ENCODE assay signal across 20 cellular contexts in genomic region chr2:74572178-74572925, GRCh38. TPM values are rescaled to one million over a fixed set of nuclear protein-coding genes. Genes with fewer than 3 reads are reported as not detected.
DNase-seq lines count a peak whose midpoint lies in the region; ATAC-seq and TF ChIP-seq lines count a peak whose summit lies in the region.
"Had no signal": no experiment of that assay in that cellular context is flagged by ENCODE, and none has a peak within 500 bp of the region (broad histone marks: within the 10 kb centered on the region; RNA-seq: fewer than 3 reads in every experiment).

No MANE protein-coding gene starts in this region.

- TF ChIP-seq CTCF in GM12872 (IDR thresholded peaks at IDR 0.05; ENCODE audit: insufficient read depth, low read depth, low read length) (peak; percentile 34; the same call in 1 of the 3 replicates), IMR-90 (conservative IDR thresholded peaks at IDR 0.05; ENCODE audit: low read depth, low read length) (no peak), fibroblast of mammary gland (conservative IDR thresholded peaks at IDR 0.05; ENCODE audit: control insufficient read depth, insufficient read depth, low read depth, low read length) (peak; percentile 14), body of pancreas (IDR thresholded peaks at IDR 0.05) (no peak)

- H3K36me3 ChIP-seq in IMR-90 (ENCODE audit: control insufficient read depth, insufficient read depth, low read length), result no peaks in the 10 kb centered on the region
- H3K36me3 ChIP-seq in body of pancreas (replicated peaks in 1 of 2; ENCODE audit: insufficient read depth in 1 of 2, low read depth in 2 of 2), result no peaks in the 10 kb centered on the region
- H3K36me3 ChIP-seq: BLaER1, thoracic aorta had no signal

- H2BK20ac ChIP-seq in IMR-90 (ENCODE audit: low read depth, low read length), result peak overlapping the region; percentile 56; the same call in 1 of the 2 replicates

- H3K9me3 Mint-ChIP-seq in stimulated activated naive B cell treated with anti-CD40 and anti-IgM and Interleukin-4, amounts not matched to agents 10 μg/mL and 1 μg/mL and 100 μg/mL, for 72 hours, result peaks cover 0 to 1% of the 10 kb centered on the region in 2 donors

- H3K27me3 ChIP-seq in IMR-90 (ENCODE audit: control insufficient read depth, insufficient read depth, low read length), result no peaks in the 10 kb centered on the region
- no peaks in the 10 kb centered on the region for H3K27me3 ChIP-seq in body of pancreas
- H3K27me3 ChIP-seq: BLaER1 had no signal

- POLR2A ChIA-PET in IMR-90 (lab: Charles Lee; ENCODE audit: unreplicated experiment), result no interaction called here

- H3K4me1 Mint-ChIP-seq in stimulated activated naive B cell treated with anti-CD40 and anti-IgM and Interleukin-4, amounts not matched to agents 10 μg/mL and 1 μg/mL and 100 μg/mL, for 72 hours, result peaks cover 36 to 43% of the 10 kb centered on the region in 2 donors

- DNase-seq in IMR-90, result no peak
- DNase-seq in fibroblast of mammary gland (ENCODE audit: low read depth), result no peak
- no peak for DNase-seq in stimulated activated naive B cell treated with anti-CD40 and anti-IgM and Interleukin-4, amounts not matched to agents 10 μg/mL and 1 μg/mL and 100 μg/mL, for 72 hours
- no peak for DNase-seq in body of pancreas
- DNase-seq in T1000 (lab: John Stamatoyannopoulos, UW), result no peak
- no peak for DNase-seq in sciatic nerve (ENCODE audit: low spot score)
- DNase-seq: activated CD4-positive, alpha-beta T cell treated with anti-CD3 and anti-CD28 coated beads, Interleukin-2, amount 10 ng/mL, durations not matched to agents 24 days and 14 days; activated CD8-positive, alpha-beta memory T cell treated with anti-CD3 and anti-CD28 coated beads, Interleukin-2, amount 50 U/mL, for 4 hours; cerebellar nuclear complex; DMS153; foreskin fibroblast; KG1; NCI-H1092; NCI-H69; occipital lobe; stimulated activated CD4-positive, alpha-beta T cell treated with anti-CD3 and anti-CD28 coated beads, Interleukin-4, amount 100 ng/mL, for 24 hours had no signal

- dilution Hi-C loops in IMR-90 (cut with HindIII; ENCODE audit: low sequenced_read_pairs, unreplicated experiment), result no loop called here

- no peak overlapping the region for H3K23ac ChIP-seq in IMR-90 (ENCODE audit: low read depth, low read length)

- peak overlapping the region; percentile 62 for H3K27ac Mint-ChIP-seq in stimulated activated naive B cell treated with anti-CD40 and anti-IgM and Interleukin-4, amounts not matched to agents 10 μg/mL and 1 μg/mL and 100 μg/mL, for 72 hours
- H3K27ac Mint-ChIP-seq: activated CD4-positive, alpha-beta T cell treated with anti-CD3 and anti-CD28 coated beads, Interleukin-2, amount 10 ng/mL, durations not matched to agents 24 days and 14 days had no signal

- H3K4me1 ChIP-seq in IMR-90 (ENCODE audit: control insufficient read depth, insufficient read depth, low read length), result peaks cover 19% of the 10 kb centered on the region
- H3K4me1 ChIP-seq in body of pancreas, result no peaks in the 10 kb centered on the region

- H4K91ac ChIP-seq in IMR-90 (ENCODE audit: insufficient read depth, low read depth, low read length), result peak overlapping the region; percentile 44; the same call in 1 of the 2 replicates

- H3K4me2 ChIP-seq in IMR-90 (ENCODE audit: low read depth, low read length), result no peak overlapping the region

- H2BK15ac ChIP-seq in IMR-90 (ENCODE audit: low read depth, low read length), result peak overlapping the region; percentile 23; the same call in 1 of the 3 replicates

- no peak overlapping the region for H3K4me3 ChIP-seq in IMR-90 (ENCODE audit: insufficient read depth, low read depth, low read length)
- H3K4me3 ChIP-seq in fibroblast of mammary gland (ENCODE audit: control insufficient read depth, low read depth, low read length), result no peak overlapping the region
- H3K4me3 ChIP-seq in body of pancreas, result no peak overlapping the region
- H3K4me3 ChIP-seq: BLaER1, thoracic aorta had no signal

- intact Hi-C loops in IMR-90 (cut with micrococcal nuclease), result no loop called here
- intact Hi-C loops in body of pancreas (cut with DNase I), result no loop called here
- intact Hi-C loops in sciatic nerve (cut with DNase I), result no loop called here

- TF ChIP-seq POLR2A in IMR-90 (IDR thresholded peaks at IDR 0.05; ENCODE audit: low read depth, low read length) (no peak), body of pancreas (IDR thresholded peaks at IDR 0.05) (no peak)

- peak overlapping the region; percentile 19; the same call in 1 of the 2 replicates for H4K5ac ChIP-seq in IMR-90 (ENCODE audit: low read depth, low read length)

- CTCF ChIA-PET in IMR-90 (lab: Yijun Ruan, JAX), result no interaction called here

- H3K9ac ChIP-seq in IMR-90 (ENCODE audit: low read depth, low read length), result no peak overlapping the region
- H3K9ac ChIP-seq: BLaER1 had no signal

- H3K79me1 ChIP-seq in IMR-90 (ENCODE audit: low read depth in 1 of 2, low read length in 2 of 2), result no peaks in the 10 kb centered on the region

- H3K18ac ChIP-seq in IMR-90 (ENCODE audit: low read depth, low read length), result no peak overlapping the region

- in situ Hi-C loops in IMR-90 (cut with MboI; ENCODE audit: low sequenced_read_pairs), result no loop called here

- H4K8ac ChIP-seq in IMR-90 (ENCODE audit: low read depth in 2 of 2, low read length in 2 of 2), result peak overlapping the region in 1 of 2 experiments; percentile 26; a peak in 1 of 4 replicates

- H2AK9ac ChIP-seq in IMR-90 (replicated peaks; ENCODE audit: low read depth, low read length, poor library complexity), result no peak overlapping the region

- no peak overlapping the region for H2AFZ ChIP-seq in IMR-90 (replicated peaks; ENCODE audit: low read length, poor library complexity)

- H3K56ac ChIP-seq in IMR-90 (ENCODE audit: extremely low read depth, insufficient read depth, low read length), result no peak overlapping the region

- ATAC-seq in IMR-90 (ENCODE audit: low read depth) (no peak), body of pancreas (no peak), sciatic nerve (no peak)
- ATAC-seq in stimulated activated naive B cell treated with anti-CD40 and anti-IgM and Interleukin-4, amounts not matched to agents 10 μg/mL and 1 μg/mL and 100 μg/mL, for 72 hours (replicated peaks), result no peak
- ATAC-seq: Panc1 had no signal

- 0 out of 2 replicates have a peak overlapping the region, but pooled peaks have one; percentile 54 for H2AK5ac ChIP-seq in IMR-90 (ENCODE audit: low read depth, low read length)

- H3K36me3 Mint-ChIP-seq in stimulated activated naive B cell treated with anti-CD40 and anti-IgM and Interleukin-4, amounts not matched to agents 10 μg/mL and 1 μg/mL and 100 μg/mL, for 72 hours, result peaks cover 2 to 3% of the 10 kb centered on the region in 2 donors

- H3K9me1 ChIP-seq in IMR-90 (ENCODE audit: insufficient read depth, low read length), result peaks cover 21% of the 10 kb centered on the region

- no TSS peak for BruUV-seq in IMR-90 (replicated peaks; lab: Mats Ljungman, UMichigan)

- no peaks in the 10 kb centered on the region for H4K20me1 ChIP-seq in IMR-90 (ENCODE audit: insufficient read depth, low read length)
- H4K20me1 ChIP-seq: BLaER1 had no signal

- peak overlapping the region; percentile 26; the same call in 1 of the 2 replicates for H3K4ac ChIP-seq in IMR-90 (ENCODE audit: low read depth, low read length)

- H3K27ac ChIP-seq in IMR-90 (ENCODE audit: insufficient read depth, low read length), result no peak overlapping the region
- H3K27ac ChIP-seq in body of pancreas, result no peak overlapping the region
- H3K27ac ChIP-seq: thoracic aorta had no signal

- WGBS in IMR-90 (ENCODE audit: extremely low coverage in 2 of 2, insufficient read length in 1 of 2), 2 experiments, result no CpG with 5 or more reads among the region's 3 CpGs
- 56 to 70% methylated on average over 3 of the region's 3 CpGs for WGBS in body of pancreas, 2 donors

- no peaks in the 10 kb centered on the region for H3K27me3 Mint-ChIP-seq in stimulated activated naive B cell treated with anti-CD40 and anti-IgM and Interleukin-4, amounts not matched to agents 10 μg/mL and 1 μg/mL and 100 μg/mL, for 72 hours
- H3K27me3 Mint-ChIP-seq: activated CD4-positive, alpha-beta T cell treated with anti-CD3 and anti-CD28 coated beads, Interleukin-2, amount 10 ng/mL, durations not matched to agents 24 days and 14 days had no signal

- H3K4me3 Mint-ChIP-seq in stimulated activated naive B cell treated with anti-CD40 and anti-IgM and Interleukin-4, amounts not matched to agents 10 μg/mL and 1 μg/mL and 100 μg/mL, for 72 hours, result no peak overlapping the region
- H3K4me3 Mint-ChIP-seq: activated CD4-positive, alpha-beta T cell treated with anti-CD3 and anti-CD28 coated beads, Interleukin-2, amount 10 ng/mL, durations not matched to agents 24 days and 14 days had no signal

- peak overlapping the region; percentile 13 for H2BK5ac ChIP-seq in IMR-90 (ENCODE audit: low read depth, low read length, poor library complexity, severe bottlenecking)

- no peak for TF ChIP-seq RAD21 in IMR-90 (IDR thresholded peaks at IDR 0.05; ENCODE audit: low read length)

- no peaks in the 10 kb centered on the region for H3K9me3 ChIP-seq in IMR-90 (ENCODE audit: control insufficient read depth, insufficient read depth, low read length)
- no peaks in the 10 kb centered on the region for H3K9me3 ChIP-seq in body of pancreas
- H3K9me3 ChIP-seq: thoracic aorta had no signal

- H3K14ac ChIP-seq in IMR-90 (replicated peaks; ENCODE audit: low read depth, low read length), result no peak overlapping the region; the same call in 1 of the 2 replicates

- peak overlapping the region; percentile 52; the same call in 1 of the 2 replicates for H2BK120ac ChIP-seq in IMR-90 (ENCODE audit: low read depth, low read length)

RNA-seq across cellular contexts. Expression of gene DOK1, which starts 17.8 kb away (rescaled TPM):
- 12.2 and 15.4 TPM in 2 replicates for total RNA-seq in IMR-90 (2012; rRNA removed)
- 17.5 and 17.6 TPM in 2 replicates for polyA plus RNA-seq in IMR-90 (2012; rRNA removed)
- polyA plus RNA-seq in IMR-90 (2012; cell fraction: cytosol; rRNA removed), result 22.6 and 23.7 TPM in 2 replicates
- 13.0 and 33.0 TPM in 2 replicates for polyA plus RNA-seq in IMR-90 (2012; cell fraction: nucleus; rRNA removed; ENCODE audit: low replicate concordance)
- 10 to 100 TPM in 1 of 2 donors, 1 to 10 TPM in 1; 9.2 to 15.3 TPM for total RNA-seq in body of pancreas
- total RNA-seq in sciatic nerve, result 17.3 TPM

RNA-seq across cellular contexts. Expression of gene LOXL3, which starts 18.6 kb away (rescaled TPM):
- total RNA-seq in IMR-90 (2012; rRNA removed), result 14.2 and 17.9 TPM in 2 replicates
- 21.8 and 23.4 TPM in 2 replicates for polyA plus RNA-seq in IMR-90 (2012; rRNA removed)
- polyA plus RNA-seq in IMR-90 (2012; cell fraction: cytosol; rRNA removed), result 11.7 and 22.0 TPM in 2 replicates
- 63.1 and 92.0 TPM in 2 replicates for polyA plus RNA-seq in IMR-90 (2012; cell fraction: nucleus; rRNA removed; ENCODE audit: low replicate concordance)
- total RNA-seq in body of pancreas, result 1 to 10 TPM in 1 of 2 donors, under 1 TPM in 1; 0.33 to 3.1 TPM
- 9.2 TPM for total RNA-seq in sciatic nerve

RNA-seq across cellular contexts. Expression of gene HTRA2, which starts 42.6 kb away (rescaled TPM):
- 28.1 and 34.2 TPM in 2 replicates for total RNA-seq in IMR-90 (2012; rRNA removed)
- polyA plus RNA-seq in IMR-90 (2012; rRNA removed), result 23.6 and 25.9 TPM in 2 replicates
- polyA plus RNA-seq in IMR-90 (2012; cell fraction: cytosol; rRNA removed), result 20.8 and 34.6 TPM in 2 replicates
- 34.6 and 46.8 TPM in 2 replicates for polyA plus RNA-seq in IMR-90 (2012; cell fraction: nucleus; rRNA removed; ENCODE audit: low replicate concordance)
- total RNA-seq in body of pancreas, result 10 to 100 TPM; 14.3 to 14.5 TPM
- 34.5 TPM for total RNA-seq in sciatic nerve

RNA-seq across cellular contexts. Expression of gene AUP1, which starts 42.8 kb away (rescaled TPM):
- total RNA-seq in IMR-90 (2012; rRNA removed) (45.8 and 47.5 TPM in 2 replicates), body of pancreas (100 to 1,000 TPM in 1 of 2 donors, 10 to 100 TPM in 1; 82.5 to 170 TPM), sciatic nerve (75.3 TPM)
- polyA plus RNA-seq in IMR-90 (2012; rRNA removed), result 100.0 and 104 TPM in 2 replicates
- polyA plus RNA-seq in IMR-90 (2012; cell fraction: cytosol; rRNA removed), result 117 and 126 TPM in 2 replicates
- 518 and 729 TPM in 2 replicates for polyA plus RNA-seq in IMR-90 (2012; cell fraction: nucleus; rRNA removed; ENCODE audit: low replicate concordance)

RNA-seq across cellular contexts. Expression of gene DQX1, which starts 46.3 kb away (rescaled TPM):
- total RNA-seq in IMR-90 (2012; rRNA removed), result not detected in 2 replicates
- 0.07 and 0.14 TPM in 2 replicates for polyA plus RNA-seq in IMR-90 (2012; rRNA removed)
- polyA plus RNA-seq in IMR-90 (2012; cell fraction: cytosol; rRNA removed), result 0.08 and 0.09 TPM in 2 replicates
- 0.72 TPM in 2 replicates for polyA plus RNA-seq in IMR-90 (2012; cell fraction: nucleus; rRNA removed; ENCODE audit: low replicate concordance)
- 1 to 10 TPM in 1 of 2 donors, not detected in 1; 2.0 TPM for total RNA-seq in body of pancreas
- total RNA-seq in sciatic nerve, result not detected
- total RNA-seq: occipital lobe had no signal

Comparison
In these comparisons a context has a peak if more than half of its experiments do, and no peak if none do; other contexts are left out.
1. CTCF ChIP-seq: peak in GM12872 (single experiment) and fibroblast of mammary gland (single experiment); none in IMR-90 (single experiment) and body of pancreas (0 of 7).